In the genomic region with DNA sequence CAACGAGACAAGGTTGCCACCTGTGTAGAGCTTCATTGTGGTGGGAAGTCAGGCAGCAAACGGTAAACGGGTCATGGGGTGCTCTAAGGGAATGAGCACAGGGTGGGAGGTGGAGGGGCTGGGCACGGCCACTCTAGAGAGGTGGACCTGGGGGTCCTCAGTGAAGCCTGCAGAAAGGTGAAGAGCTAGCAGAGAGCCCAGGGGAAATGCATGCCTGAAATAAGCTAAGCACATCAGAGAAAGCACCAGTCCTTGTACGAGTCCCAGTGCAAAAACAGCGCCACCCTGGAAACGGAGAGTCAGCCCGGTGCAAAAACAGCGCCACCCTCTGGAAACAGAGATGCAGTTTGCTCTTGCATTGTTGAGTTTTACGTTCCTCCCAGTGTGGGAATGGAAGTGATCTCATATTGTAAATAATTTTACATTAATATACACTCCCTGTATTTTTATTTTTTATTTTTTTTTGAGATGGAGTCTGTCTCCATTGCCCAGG, we compare ENCODE assay signal across 1 cellular context.
TF ChIP-seq lines count a peak whose summit lies in the region.

No MANE protein-coding gene starts in this region.

TF ChIP-seq in HepG2, 621 proteins besides CTCF, POLR2A, EP300 and RAD21 (continued from another document and continues in another):
- TF ChIP-seq, protein P1, sequence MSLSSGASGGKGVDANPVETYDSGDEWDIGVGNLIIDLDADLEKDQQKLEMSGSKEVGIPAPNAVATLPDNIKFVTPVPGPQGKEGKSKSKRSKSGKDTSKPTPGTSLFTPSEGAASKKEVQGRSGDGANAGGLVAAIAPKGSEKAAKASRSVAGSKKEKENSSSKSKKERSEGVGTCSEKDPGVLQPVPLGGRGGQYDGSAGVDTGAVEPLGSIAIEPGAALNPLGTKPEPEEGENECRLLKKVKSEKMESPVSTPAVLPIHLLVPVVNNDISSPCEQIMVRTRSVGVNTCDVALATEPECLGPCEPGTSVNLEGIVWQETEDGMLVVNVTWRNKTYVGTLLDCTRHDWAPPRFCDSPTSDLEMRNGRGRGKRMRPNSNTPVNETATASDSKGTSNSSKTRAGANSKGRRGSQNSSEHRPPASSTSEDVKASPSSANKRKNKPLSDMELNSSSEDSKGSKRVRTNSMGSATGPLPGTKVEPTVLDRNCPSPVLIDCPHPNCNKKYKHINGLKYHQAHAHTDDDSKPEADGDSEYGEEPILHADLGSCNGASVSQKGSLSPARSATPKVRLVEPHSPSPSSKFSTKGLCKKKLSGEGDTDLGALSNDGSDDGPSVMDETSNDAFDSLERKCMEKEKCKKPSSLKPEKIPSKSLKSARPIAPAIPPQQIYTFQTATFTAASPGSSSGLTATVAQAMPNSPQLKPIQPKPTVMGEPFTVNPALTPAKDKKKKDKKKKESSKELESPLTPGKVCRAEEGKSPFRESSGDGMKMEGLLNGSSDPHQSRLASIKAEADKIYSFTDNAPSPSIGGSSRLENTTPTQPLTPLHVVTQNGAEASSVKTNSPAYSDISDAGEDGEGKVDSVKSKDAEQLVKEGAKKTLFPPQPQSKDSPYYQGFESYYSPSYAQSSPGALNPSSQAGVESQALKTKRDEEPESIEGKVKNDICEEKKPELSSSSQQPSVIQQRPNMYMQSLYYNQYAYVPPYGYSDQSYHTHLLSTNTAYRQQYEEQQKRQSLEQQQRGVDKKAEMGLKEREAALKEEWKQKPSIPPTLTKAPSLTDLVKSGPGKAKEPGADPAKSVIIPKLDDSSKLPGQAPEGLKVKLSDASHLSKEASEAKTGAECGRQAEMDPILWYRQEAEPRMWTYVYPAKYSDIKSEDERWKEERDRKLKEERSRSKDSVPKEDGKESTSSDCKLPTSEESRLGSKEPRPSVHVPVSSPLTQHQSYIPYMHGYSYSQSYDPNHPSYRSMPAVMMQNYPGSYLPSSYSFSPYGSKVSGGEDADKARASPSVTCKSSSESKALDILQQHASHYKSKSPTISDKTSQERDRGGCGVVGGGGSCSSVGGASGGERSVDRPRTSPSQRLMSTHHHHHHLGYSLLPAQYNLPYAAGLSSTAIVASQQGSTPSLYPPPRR (CRISPR knock-in tag; IDR thresholded peaks at IDR 0.05; ENCODE audit: borderline replicate concordance), result no peak
- TF ChIP-seq ZNF574 (CRISPR knock-in tag; IDR thresholded peaks at IDR 0.05) (0 out of 2 replicates have a peak, but pooled peaks have one; percentile 36), NCOA1 (CRISPR knock-in tag; IDR thresholded peaks at IDR 0.05) (no peak), ZFY (CRISPR knock-in tag; IDR thresholded peaks at IDR 0.05) (no peak), ZNF253 (CRISPR knock-in tag; IDR thresholded peaks at IDR 0.05; ENCODE audit: borderline replicate concordance) (no peak), NFYB (CRISPR knock-in tag; IDR thresholded peaks at IDR 0.05) (no peak), NONO (IDR thresholded peaks at IDR 0.05) (no peak), NONO (CRISPR knock-in tag; conservative IDR thresholded peaks at IDR 0.05) (0 out of 2 replicates have a peak, but pooled peaks have one; percentile 30), AFF4 (CRISPR knock-in tag; IDR thresholded peaks at IDR 0.05) (no peak), ZNF607 (CRISPR knock-in tag; IDR thresholded peaks at IDR 0.05; ENCODE audit: borderline replicate concordance) (no peak), SKI (IDR thresholded peaks at IDR 0.05; ENCODE audit: partially characterized antibody) (no peak), ARNT2 (CRISPR knock-in tag; IDR thresholded peaks at IDR 0.05; ENCODE audit: low read depth) (no peak), ZNF652 (CRISPR knock-in tag; IDR thresholded peaks at IDR 0.05; ENCODE audit: borderline replicate concordance, low read depth) (no peak), MLXIP (CRISPR knock-in tag; IDR thresholded peaks at IDR 0.05; ENCODE audit: borderline replicate concordance) (no peak), ZNF552 (CRISPR knock-in tag; IDR thresholded peaks at IDR 0.05; ENCODE audit: borderline replicate concordance) (no peak), ZXDC (CRISPR knock-in tag; IDR thresholded peaks at IDR 0.05) (no peak), NR2F2 (IDR thresholded peaks at IDR 0.05; ENCODE audit: borderline replicate concordance, low read depth) (no peak), HNRNPH1 (optimal IDR thresholded peaks at IDR 0.05; ENCODE audit: low read depth, low read length) (no peak), SMC3 (IDR thresholded peaks at IDR 0.05; ENCODE audit: low read length) (peak; percentile 99), ERF (CRISPR knock-in tag; IDR thresholded peaks at IDR 0.05) (0 out of 2 replicates have a peak, but pooled peaks have one; percentile 36)
- TF ChIP-seq, protein P2, sequence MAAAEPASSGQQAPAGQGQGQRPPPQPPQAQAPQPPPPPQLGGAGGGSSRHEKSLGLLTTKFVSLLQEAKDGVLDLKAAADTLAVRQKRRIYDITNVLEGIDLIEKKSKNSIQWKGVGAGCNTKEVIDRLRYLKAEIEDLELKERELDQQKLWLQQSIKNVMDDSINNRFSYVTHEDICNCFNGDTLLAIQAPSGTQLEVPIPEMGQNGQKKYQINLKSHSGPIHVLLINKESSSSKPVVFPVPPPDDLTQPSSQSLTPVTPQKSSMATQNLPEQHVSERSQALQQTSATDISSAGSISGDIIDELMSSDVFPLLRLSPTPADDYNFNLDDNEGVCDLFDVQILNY (CRISPR knock-in tag; conservative IDR thresholded peaks at IDR 0.05), result no peak
- TF ChIP-seq, protein P3, sequence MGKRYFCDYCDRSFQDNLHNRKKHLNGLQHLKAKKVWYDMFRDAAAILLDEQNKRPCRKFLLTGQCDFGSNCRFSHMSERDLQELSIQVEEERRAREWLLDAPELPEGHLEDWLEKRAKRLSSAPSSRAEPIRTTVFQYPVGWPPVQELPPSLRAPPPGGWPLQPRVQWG (CRISPR knock-in tag; IDR thresholded peaks at IDR 0.05; ENCODE audit: borderline replicate concordance, low read depth), result no peak
- TF ChIP-seq, protein P4, sequence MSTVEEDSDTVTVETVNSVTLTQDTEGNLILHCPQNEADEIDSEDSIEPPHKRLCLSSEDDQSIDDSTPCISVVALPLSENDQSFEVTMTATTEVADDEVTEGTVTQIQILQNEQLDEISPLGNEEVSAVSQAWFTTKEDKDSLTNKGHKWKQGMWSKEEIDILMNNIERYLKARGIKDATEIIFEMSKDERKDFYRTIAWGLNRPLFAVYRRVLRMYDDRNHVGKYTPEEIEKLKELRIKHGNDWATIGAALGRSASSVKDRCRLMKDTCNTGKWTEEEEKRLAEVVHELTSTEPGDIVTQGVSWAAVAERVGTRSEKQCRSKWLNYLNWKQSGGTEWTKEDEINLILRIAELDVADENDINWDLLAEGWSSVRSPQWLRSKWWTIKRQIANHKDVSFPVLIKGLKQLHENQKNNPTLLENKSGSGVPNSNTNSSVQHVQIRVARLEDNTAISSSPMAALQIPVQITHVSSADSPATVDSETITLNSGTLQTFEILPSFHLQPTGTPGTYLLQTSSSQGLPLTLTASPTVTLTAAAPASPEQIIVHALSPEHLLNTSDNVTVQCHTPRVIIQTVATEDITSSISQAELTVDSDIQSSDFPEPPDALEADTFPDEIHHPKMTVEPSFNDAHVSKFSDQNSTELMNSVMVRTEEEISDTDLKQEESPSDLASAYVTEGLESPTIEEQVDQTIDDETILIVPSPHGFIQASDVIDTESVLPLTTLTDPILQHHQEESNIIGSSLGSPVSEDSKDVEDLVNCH (CRISPR knock-in tag; IDR thresholded peaks at IDR 0.05), result no peak
- TF ChIP-seq, protein P5, sequence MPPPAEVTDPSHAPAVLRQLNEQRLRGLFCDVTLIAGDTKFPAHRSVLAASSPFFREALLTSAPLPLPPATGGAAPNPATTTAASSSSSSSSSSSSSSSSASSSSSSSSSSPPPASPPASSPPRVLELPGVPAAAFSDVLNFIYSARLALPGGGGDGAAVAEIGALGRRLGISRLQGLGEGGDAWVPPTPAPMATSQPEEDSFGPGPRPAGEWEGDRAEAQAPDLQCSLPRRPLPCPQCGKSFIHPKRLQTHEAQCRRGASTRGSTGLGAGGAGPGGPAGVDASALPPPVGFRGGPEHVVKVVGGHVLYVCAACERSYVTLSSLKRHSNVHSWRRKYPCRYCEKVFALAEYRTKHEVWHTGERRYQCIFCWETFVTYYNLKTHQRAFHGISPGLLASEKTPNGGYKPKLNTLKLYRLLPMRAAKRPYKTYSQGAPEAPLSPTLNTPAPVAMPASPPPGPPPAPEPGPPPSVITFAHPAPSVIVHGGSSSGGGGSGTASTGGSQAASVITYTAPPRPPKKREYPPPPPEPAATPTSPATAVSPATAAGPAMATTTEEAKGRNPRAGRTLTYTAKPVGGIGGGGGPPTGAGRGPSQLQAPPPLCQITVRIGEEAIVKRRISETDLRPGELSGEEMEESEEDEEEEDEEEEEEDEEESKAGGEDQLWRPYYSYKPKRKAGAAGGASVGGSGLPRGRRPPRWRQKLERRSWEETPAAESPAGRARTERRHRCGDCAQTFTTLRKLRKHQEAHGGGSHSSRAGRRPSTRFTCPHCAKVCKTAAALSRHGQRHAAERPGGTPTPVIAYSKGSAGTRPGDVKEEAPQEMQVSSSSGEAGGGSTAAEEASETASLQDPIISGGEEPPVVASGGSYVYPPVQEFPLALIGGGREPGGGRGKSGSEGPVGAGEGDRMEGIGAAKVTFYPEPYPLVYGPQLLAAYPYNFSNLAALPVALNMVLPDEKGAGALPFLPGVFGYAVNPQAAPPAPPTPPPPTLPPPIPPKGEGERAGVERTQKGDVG (CRISPR knock-in tag; IDR thresholded peaks at IDR 0.05; ENCODE audit: borderline replicate concordance), result peak; percentile 80; the same call in 1 of the 2 replicates
